Comparison of ENCODE assay signal across 20 cellular contexts in the genomic region with DNA sequence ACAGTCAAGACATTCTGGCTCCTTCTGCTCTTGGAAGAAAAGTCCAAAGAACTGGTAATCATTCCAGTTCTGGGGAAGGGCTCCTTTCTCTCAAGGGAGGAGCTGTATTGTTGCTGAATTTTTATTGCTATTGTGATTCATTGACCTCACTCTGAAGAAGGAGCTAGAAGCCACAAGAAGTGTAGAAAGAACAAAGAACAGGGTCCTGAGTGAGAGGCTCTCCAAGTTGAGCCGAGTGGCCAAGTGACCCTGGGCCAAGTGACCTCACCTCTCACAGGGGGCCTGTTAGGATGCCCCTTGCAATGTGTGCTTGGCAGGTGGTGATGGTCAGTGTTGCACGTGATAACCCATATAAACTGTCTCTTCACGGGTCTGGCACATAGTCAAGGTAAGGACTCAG.
"Had no signal": no experiment of that assay in that cellular context is flagged by ENCODE, and none has a peak within 500 bp of the region (broad histone marks: within the 10 kb centered on the region; RNA-seq: fewer than 3 reads in every experiment).

No MANE protein-coding gene starts in this region.

- H3K4me1 ChIP-seq: neural progenitor cell, prostate gland, tibial nerve, uterus had no signal

- H3K36me3 Mint-ChIP-seq: activated CD4-positive, alpha-beta memory T cell treated with anti-CD3 and anti-CD28 coated beads for 36 hours; activated naive CD8-positive, alpha-beta T cell; neural progenitor cell had no signal

- H3K4me3 ChIP-seq: gastroesophageal sphincter, heart right ventricle, neural progenitor cell, prostate gland, skin epidermis, tibial nerve, uterus had no signal

- H3K4me3 Mint-ChIP-seq: activated CD4-positive, alpha-beta memory T cell treated with anti-CD3 and anti-CD28 coated beads for 36 hours; activated naive CD8-positive, alpha-beta T cell; naive thymus-derived CD4-positive, alpha-beta T cell; neural progenitor cell; T-helper 17 cell had no signal

- H3K9me3 Mint-ChIP-seq: activated CD4-positive, alpha-beta memory T cell treated with anti-CD3 and anti-CD28 coated beads for 36 hours had no signal

- H2AFZ ChIP-seq: neural progenitor cell had no signal

- H3K27ac Mint-ChIP-seq: activated CD4-positive, alpha-beta memory T cell treated with anti-CD3 and anti-CD28 coated beads for 36 hours; activated naive CD8-positive, alpha-beta T cell; naive thymus-derived CD4-positive, alpha-beta T cell; T-helper 17 cell had no signal

- H3K4me1 Mint-ChIP-seq: naive thymus-derived CD4-positive, alpha-beta T cell; neural progenitor cell; T-helper 17 cell had no signal

- ATAC-seq: gastroesophageal sphincter; heart right ventricle; naive thymus-derived CD4-positive, alpha-beta T cell; right cardiac atrium; stimulated activated naive CD8-positive, alpha-beta T cell treated with anti-CD3 and anti-CD28 coated beads, Interleukin-15, Interleukin-2, amounts not matched to agents 100 U/mL and 50 U/mL, for 24 hours; T-helper 17 cell had no signal

- H3K9me3 ChIP-seq: gastroesophageal sphincter, heart right ventricle, prostate gland, uterus had no signal

- H3K27ac ChIP-seq: epithelial cell of prostate, gastroesophageal sphincter, heart right ventricle, neural progenitor cell, prostate gland, skin epidermis, tibial nerve, uterus, VCaP had no signal

- DNase-seq: activated CD4-positive, alpha-beta memory T cell treated with anti-CD3 and anti-CD28 coated beads for 36 hours; activated CD4-positive, CD25-positive, alpha-beta regulatory T cell treated with anti-CD3 and anti-CD28 coated beads, Interleukin-2, amount 50 U/mL, for 72 hours; activated T-cell treated with anti-CD3 and anti-CD28 coated beads for 4 hours; amniotic stem cell; heart right ventricle; mesenchymal stem cell; naive thymus-derived CD4-positive, alpha-beta T cell; right cardiac atrium; stimulated activated naive CD8-positive, alpha-beta T cell treated with anti-CD3 and anti-CD28 coated beads, Interleukin-15, Interleukin-2, amounts not matched to agents 100 U/mL and 50 U/mL, for 24 hours; substantia nigra; T-helper 17 cell; uterus had no signal

- H3K9ac ChIP-seq: neural progenitor cell had no signal

- H3K27me3 ChIP-seq: heart right ventricle, neural progenitor cell, tibial nerve, uterus had no signal

- H3K4me2 ChIP-seq: neural progenitor cell had no signal

- H3K36me3 ChIP-seq: gastroesophageal sphincter, heart right ventricle, neural progenitor cell, prostate gland, tibial nerve, uterus had no signal
